31 cellular contexts compared by ENCODE assay signal in the genomic region with DNA sequence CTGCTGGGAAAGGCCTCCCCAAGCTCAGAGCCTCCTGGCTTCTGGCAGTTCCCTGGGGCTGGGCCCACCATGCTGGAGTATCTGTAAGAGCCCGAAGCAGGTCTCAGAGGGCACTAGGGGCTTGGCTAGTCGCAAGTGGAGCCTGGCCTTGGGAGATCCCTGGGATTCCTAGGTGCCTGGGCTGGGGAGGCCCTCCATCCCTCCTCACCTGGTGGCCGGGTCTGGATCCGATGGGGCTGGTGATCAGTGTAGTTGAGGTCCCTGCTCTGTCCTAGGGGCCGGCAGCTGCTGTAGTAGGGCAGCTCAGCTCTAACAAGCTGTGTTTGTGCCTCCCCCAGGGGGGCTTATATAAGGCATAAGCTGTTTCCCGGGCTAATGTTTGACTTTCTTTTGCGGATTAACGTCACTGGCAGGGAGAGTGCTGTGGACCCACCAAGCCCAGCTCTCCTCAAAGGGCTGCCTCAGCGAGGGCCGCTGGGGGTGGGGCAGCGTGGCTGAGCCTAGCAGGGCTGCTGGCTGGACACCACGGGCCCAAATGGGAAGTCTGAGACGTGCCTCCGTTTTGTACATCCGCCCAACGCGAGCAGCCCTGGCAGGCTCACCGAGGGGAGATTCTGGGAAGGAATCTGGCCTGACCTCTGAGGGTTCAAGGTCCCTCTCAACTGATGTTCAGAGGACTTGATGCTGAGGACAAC. TPM values are rescaled to one million over a fixed set of nuclear protein-coding genes. Genes with fewer than 3 reads are reported as not detected.
DNase-seq lines count a peak whose midpoint lies in the region; ATAC-seq and TF ChIP-seq lines count a peak whose summit lies in the region.
"Had no signal": no experiment of that assay in that cellular context is flagged by ENCODE, and none has a peak within 500 bp of the region (broad histone marks: within the 10 kb centered on the region; RNA-seq: fewer than 3 reads in every experiment).

A gene with protein sequence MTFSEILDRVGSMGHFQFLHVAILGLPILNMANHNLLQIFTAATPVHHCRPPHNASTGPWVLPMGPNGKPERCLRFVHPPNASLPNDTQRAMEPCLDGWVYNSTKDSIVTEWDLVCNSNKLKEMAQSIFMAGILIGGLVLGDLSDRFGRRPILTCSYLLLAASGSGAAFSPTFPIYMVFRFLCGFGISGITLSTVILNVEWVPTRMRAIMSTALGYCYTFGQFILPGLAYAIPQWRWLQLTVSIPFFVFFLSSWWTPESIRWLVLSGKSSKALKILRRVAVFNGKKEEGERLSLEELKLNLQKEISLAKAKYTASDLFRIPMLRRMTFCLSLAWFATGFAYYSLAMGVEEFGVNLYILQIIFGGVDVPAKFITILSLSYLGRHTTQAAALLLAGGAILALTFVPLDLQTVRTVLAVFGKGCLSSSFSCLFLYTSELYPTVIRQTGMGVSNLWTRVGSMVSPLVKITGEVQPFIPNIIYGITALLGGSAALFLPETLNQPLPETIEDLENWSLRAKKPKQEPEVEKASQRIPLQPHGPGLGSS (minus strand): TSS at position 321 of the 695 bp plus-strand sequence. CDS start 883 bp downstream, outside the sequence.

- H2AK5ac ChIP-seq in neuronal stem cell (ENCODE audit: low read depth, low read length) = peak within 1 kb of the TSS; percentile 66

- peaks cover 0 to 16% (median 0%) of the 10 kb centered on the region in 9 donors for H3K4me1 ChIP-seq in heart right ventricle
- peaks cover 0 to 25% of the 10 kb centered on the region in 2 donors for H3K4me1 ChIP-seq in neuronal stem cell (ENCODE audit: control insufficient read depth in 2 of 2, insufficient read depth in 1 of 2, low read depth in 1 of 2, low read length in 2 of 2)

- no peak for TF ChIP-seq CTCF in heart right ventricle (IDR thresholded peaks at IDR 0.05)
- no peak for TF ChIP-seq CTCF in natural killer cell (IDR thresholded peaks at IDR 0.05)
- TF ChIP-seq CTCF in RWPE1 (conservative IDR thresholded peaks at IDR 0.05; ENCODE audit: low read depth) = no peak

- peak within 1 kb of the TSS; percentile 65 for H4K91ac ChIP-seq in neuronal stem cell (ENCODE audit: low read depth, low read length, poor library complexity)

- H3K9me3 ChIP-seq in heart right ventricle = no peaks in the 10 kb centered on the region
- H3K9me3 ChIP-seq in neuronal stem cell (replicated peaks in 1 of 2; ENCODE audit: control insufficient read depth in 2 of 2, insufficient read depth in 1 of 2, low read depth in 1 of 2, low read length in 2 of 2) = peaks cover 0 to 2% of the 10 kb centered on the region in 2 donors
- H3K9me3 ChIP-seq: SJCRH30 had no signal

- no peaks in the 10 kb centered on the region for H3K36me3 ChIP-seq in heart right ventricle
- H3K36me3 ChIP-seq in neuronal stem cell (replicated peaks in 1 of 2; ENCODE audit: control insufficient read depth in 2 of 2, insufficient read depth in 2 of 2, low read length in 2 of 2) = no peaks in the 10 kb centered on the region
- H3K36me3 ChIP-seq: SJCRH30 had no signal

- no peak within 1 kb of the TSS for H3K4me2 ChIP-seq in neuronal stem cell (ENCODE audit: insufficient read depth, low read length, poor library complexity, severe bottlenecking)

- H3K36me3 Mint-ChIP-seq in natural killer cell = no peaks in the 10 kb centered on the region
- H3K36me3 Mint-ChIP-seq: activated naive CD8-positive, alpha-beta T cell treated with anti-CD3 and anti-CD28 coated beads, Interleukin-2, amount 10 ng/mL, durations not matched to agents 7 days and 5 days; naive thymus-derived CD8-positive, alpha-beta T cell had no signal

- no peak within 1 kb of the TSS for H2BK5ac ChIP-seq in neuronal stem cell (ENCODE audit: low read length)

- CTCF ChIA-PET in RWPE1 (lab: Yijun Ruan, JAX) = no interaction called here

- H3K79me1 ChIP-seq in neuronal stem cell (ENCODE audit: low read depth, low read length) = peaks cover 2% of the 10 kb centered on the region

- peak within 1 kb of the TSS; percentile 46 for H3K23ac ChIP-seq in neuronal stem cell (ENCODE audit: low read depth, low read length, poor library complexity)

- H3K27ac ChIP-seq in heart right ventricle (no peak within 1 kb of the TSS), neuronal stem cell (replicated peaks; ENCODE audit: low read length) (no peak within 1 kb of the TSS), RWPE1 (no peak within 1 kb of the TSS)
- H3K27ac ChIP-seq: VCaP had no signal

- H3K9ac ChIP-seq in neuronal stem cell (ENCODE audit: low read depth, low read length, poor library complexity) = peak within 1 kb of the TSS; percentile 5

- H3K27me3 Mint-ChIP-seq in natural killer cell (ENCODE audit: low read depth in 2 of 2) = peaks cover 26 to 32% of the 10 kb centered on the region in 2 donors

- in situ Hi-C loops in ACHN (cut with HindIII; ENCODE audit: low pct_ligation_motif_present, low pct_unique_long_range_greater_than_20kb, low sequenced_read_pairs) = no loop called here

- H4K8ac ChIP-seq in neuronal stem cell (ENCODE audit: low read depth, low read length) = no peak within 1 kb of the TSS

- peak within 1 kb of the TSS; percentile 91 for H3K14ac ChIP-seq in neuronal stem cell (ENCODE audit: low read length)

- no peaks in the 10 kb centered on the region for H3K4me1 Mint-ChIP-seq in natural killer cell
- H3K4me1 Mint-ChIP-seq: activated naive CD8-positive, alpha-beta T cell treated with anti-CD3 and anti-CD28 coated beads, Interleukin-2, amount 10 ng/mL, durations not matched to agents 7 days and 5 days; naive thymus-derived CD8-positive, alpha-beta T cell had no signal

- no peak within 1 kb of the TSS for H3K4ac ChIP-seq in neuronal stem cell (ENCODE audit: low read length)

- H2BK12ac ChIP-seq in neuronal stem cell (ENCODE audit: low read length) = peak within 1 kb of the TSS; percentile 68

- H3K27ac Mint-ChIP-seq in natural killer cell = no peak within 1 kb of the TSS
- H3K27ac Mint-ChIP-seq: activated naive CD8-positive, alpha-beta T cell treated with anti-CD3 and anti-CD28 coated beads, Interleukin-2, amount 10 ng/mL, durations not matched to agents 7 days and 5 days; activated T-cell treated with anti-CD3 and anti-CD28 coated beads, Interleukin-2, amount 50 U/mL, for 24 hours; CD4-positive, alpha-beta T cell; naive thymus-derived CD8-positive, alpha-beta T cell had no signal

- peaks cover 0 to 30% (median 4%) of the 10 kb centered on the region in 7 donors for H3K27me3 ChIP-seq in heart right ventricle
- peaks cover 0 to 7% (median 3%) of the 10 kb centered on the region in 3 experiments for H3K27me3 ChIP-seq in neuronal stem cell (ENCODE audit: control insufficient read depth in 3 of 3, insufficient read depth in 3 of 3, low read depth in 1 of 3, low read length in 3 of 3)
- H3K27me3 ChIP-seq: SJCRH30 had no signal

- POLR2A ChIA-PET in RWPE1 (lab: Yijun Ruan, JAX; ENCODE audit: low non-redundant PET) = no interaction called here

- H3K4me3 ChIP-seq in heart right ventricle = no peak within 1 kb of the TSS
- no peak within 1 kb of the TSS for H3K4me3 ChIP-seq in neuronal stem cell (ENCODE audit: low read length in 2 of 2)
- H3K4me3 ChIP-seq: SJCRH30 had no signal

- H3K4me3 Mint-ChIP-seq in natural killer cell = no peak within 1 kb of the TSS
- H3K4me3 Mint-ChIP-seq: activated naive CD8-positive, alpha-beta T cell treated with anti-CD3 and anti-CD28 coated beads, Interleukin-2, amount 10 ng/mL, durations not matched to agents 7 days and 5 days; activated T-cell treated with anti-CD3 and anti-CD28 coated beads, Interleukin-2, amount 50 U/mL, for 24 hours; CD4-positive, alpha-beta T cell; naive thymus-derived CD8-positive, alpha-beta T cell had no signal

- H3K18ac ChIP-seq in neuronal stem cell (ENCODE audit: low read length) = peak within 1 kb of the TSS; percentile 86

- no peak within 1 kb of the TSS for H2AFZ ChIP-seq in neuronal stem cell (ENCODE audit: low read length)

- no peaks in the 10 kb centered on the region for H3K9me3 Mint-ChIP-seq in natural killer cell
- H3K9me3 Mint-ChIP-seq: activated naive CD8-positive, alpha-beta T cell treated with anti-CD3 and anti-CD28 coated beads, Interleukin-2, amount 10 ng/mL, durations not matched to agents 7 days and 5 days; activated T-cell treated with anti-CD3 and anti-CD28 coated beads, Interleukin-2, amount 50 U/mL, for 24 hours; CD4-positive, alpha-beta T cell; naive thymus-derived CD8-positive, alpha-beta T cell had no signal

- DNase-seq in heart right ventricle = no peak
- no peak for DNase-seq in left cardiac atrium
- DNase-seq in ecto neural progenitor cell (ENCODE audit: low spot score) = peak; percentile 66
- DNase-seq in neuronal stem cell (ENCODE audit: low spot score) = peak; percentile 20
- no peak for DNase-seq in natural killer cell
- DNase-seq in RWPE1 (ENCODE audit: low spot score) = no peak
- no peak for DNase-seq in ACHN
- DNase-seq: activated CD4-positive, alpha-beta T cell treated with anti-CD3 and anti-CD28 coated beads for 48 hours; activated naive CD8-positive, alpha-beta T cell treated with anti-CD3 and anti-CD28 coated beads, Interleukin-2, amount 10 ng/mL, durations not matched to agents 7 days and 5 days; activated T-cell treated with anti-CD3 and anti-CD28 coated beads, Interleukin-2, amount 50 U/mL, for 24 hours; aorta; CD4-positive, alpha-beta T cell; effector memory CD4-positive, alpha-beta T cell; MM.1S; naive thymus-derived CD8-positive, alpha-beta T cell; NCI-H2081; NCI-H2227 treated with DMSO at 0.1 percent for 48 hours; NCI-H526 treated with DMSO at 0.1 percent for 48 hours; stimulated activated CD4-positive, alpha-beta T cell treated with anti-CD3 and anti-CD28 coated beads, Interleukin-1b, Interleukin-23, amount 100 ng/mL, for 48 hours; stimulated activated naive CD8-positive, alpha-beta T cell treated with anti-CD3 and anti-CD28 coated beads, Interleukin-15, Interleukin-2, amounts not matched to agents 100 U/mL and 50 U/mL, for 24 hours; SW 1271; T-helper 9 cell had no signal

- intact Hi-C loops in heart right ventricle (cut with DNase I) (no loop called here), left cardiac atrium (cut with DNase I) (no loop called here), natural killer cell (cut with micrococcal nuclease) (no loop called here)

- H2BK120ac ChIP-seq in neuronal stem cell (ENCODE audit: low read depth, low read length) = no peak within 1 kb of the TSS

- ATAC-seq in heart right ventricle = peak in 5 of 8 donors; percentile 12 to 69 (median 59)
- ATAC-seq in left cardiac atrium = no peak
- no peak for ATAC-seq in natural killer cell
- ATAC-seq: naive thymus-derived CD8-positive, alpha-beta T cell; stimulated activated naive CD8-positive, alpha-beta T cell treated with anti-CD3 and anti-CD28 coated beads, Interleukin-15, Interleukin-2, amounts not matched to agents 100 U/mL and 50 U/mL, for 24 hours had no signal

- WGBS in heart right ventricle, 2 donors = 52 to 58% methylated on average over 18 of the region's 18 CpGs
- WGBS in neuronal stem cell (ENCODE audit: extremely low coverage in 2 of 2, insufficient read length in 2 of 2, insufficient replicate concordance in 1 of 2), 2 donors = no CpG with 5 or more reads among the region's 18 CpGs

- H2BK15ac ChIP-seq in neuronal stem cell (ENCODE audit: low read length) = peak within 1 kb of the TSS; percentile 70

RNA-seq across cellular contexts. Expression of the gene that starts here (rescaled TPM):
- total RNA-seq in heart right ventricle = not detected
- polyA plus RNA-seq in heart right ventricle = not detected
- total RNA-seq in left cardiac atrium = not detected
- polyA plus RNA-seq in neuronal stem cell (2013, experiment 1 of 2) = not detected
- polyA plus RNA-seq in neuronal stem cell (2013, experiment 2 of 2) = not detected
- not detected for total RNA-seq in natural killer cell
- total RNA-seq: A673; activated naive CD8-positive, alpha-beta T cell treated with anti-CD3 and anti-CD28 coated beads, Interleukin-2, amount 10 ng/mL, durations not matched to agents 7 days and 5 days; aorta; CD4-positive, alpha-beta T cell; Daoy; epithelial cell of proximal tubule; H4; lower leg skin; naive thymus-derived CD8-positive, alpha-beta T cell; omental fat pad; SJCRH30; urinary bladder had no signal
- polyA plus RNA-seq: aorta; naive thymus-derived CD8-positive, alpha-beta T cell; urinary bladder had no signal

Comparison
In these comparisons a context has a peak if more than half of its experiments do, and no peak if none do; other contexts are left out.
1. Peak in ATAC-seq in heart right ventricle; RNA of the gene not detected or under 1 TPM.
2. DNase-seq: peak in ecto neural progenitor cell (single experiment) and neuronal stem cell (single experiment); none in heart right ventricle (0 of 2), left cardiac atrium (single experiment), natural killer cell (single experiment), RWPE1 (single experiment) and ACHN (single experiment).